11 cellular contexts compared by ENCODE assay signal in the genomic region with DNA sequence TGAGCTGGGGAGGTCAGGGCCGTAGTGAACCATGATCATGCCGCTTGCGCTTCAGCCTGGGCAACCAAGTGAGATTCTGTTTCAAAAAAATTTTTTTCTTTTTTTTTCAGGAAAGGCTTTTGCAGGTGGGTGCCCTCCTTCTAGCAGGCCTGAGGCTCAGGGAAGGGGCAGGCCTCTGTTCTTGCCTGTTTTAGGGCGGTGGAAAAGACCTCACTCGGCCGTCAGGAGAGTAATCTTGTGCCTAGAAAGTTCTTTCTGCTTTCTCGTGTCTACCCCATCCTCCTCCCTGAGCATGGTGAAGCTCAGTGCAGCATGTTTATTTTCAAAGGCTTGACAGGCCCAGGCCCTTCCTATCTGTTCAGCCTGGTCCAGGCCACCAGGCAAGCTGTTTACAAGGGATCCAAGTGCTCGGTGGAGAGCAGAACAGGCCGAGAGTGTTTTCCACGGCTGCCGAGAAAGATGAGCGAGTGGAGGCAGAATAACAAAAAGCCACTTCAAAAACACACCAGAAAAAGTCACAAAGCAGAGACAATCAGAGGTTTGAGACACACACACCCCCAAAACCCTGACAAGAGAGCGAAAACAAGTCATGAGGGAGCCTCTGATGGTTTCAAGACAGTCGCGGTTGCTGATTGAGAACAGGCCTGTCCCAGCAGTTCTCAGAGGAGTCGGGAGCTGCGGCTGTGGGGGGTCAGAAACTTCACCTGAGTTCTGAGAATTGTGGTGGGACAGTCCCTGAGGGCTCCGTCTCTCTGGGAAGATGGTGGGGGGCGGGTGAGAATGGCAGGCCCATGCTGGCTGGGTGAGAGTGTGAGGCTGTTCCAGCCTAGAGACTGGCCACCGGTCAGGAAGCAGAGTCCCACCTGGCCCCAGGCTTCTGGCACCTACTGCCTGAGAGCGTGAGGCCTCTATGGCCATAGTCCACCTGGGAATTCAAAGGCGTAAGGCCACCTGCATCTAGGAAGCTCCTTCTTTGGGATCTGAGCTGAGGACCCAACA. TPM values are rescaled to one million over a fixed set of nuclear protein-coding genes. Genes with fewer than 3 reads are reported as not detected.
DNase-seq lines count a peak whose midpoint lies in the region; ATAC-seq and TF ChIP-seq lines count a peak whose summit lies in the region.
"Had no signal": no experiment of that assay in that cellular context is flagged by ENCODE, and none has a peak within 500 bp of the region (broad histone marks: within the 10 kb centered on the region; RNA-seq: fewer than 3 reads in every experiment).

No MANE protein-coding gene starts in this region.

- no peaks in the 10 kb centered on the region for H4K20me1 ChIP-seq in BLaER1 treated with 17β-estradiol and CSF1 and Interleukin-3, amounts not matched to agents 10 nM and 100 nM

- H3K9me3 ChIP-seq in BLaER1 treated with 17β-estradiol and CSF1 and Interleukin-3, amounts not matched to agents 10 nM and 100 nM (replicated peaks in 1 of 11) = no peaks in the 10 kb centered on the region
- H3K9me3 ChIP-seq in sigmoid colon = no peaks in the 10 kb centered on the region

- peaks cover 13% of the 10 kb centered on the region for H3K36me3 Mint-ChIP-seq in T-helper 2 cell treated with Interferon-gamma antibody and Interleukin-4, amounts not matched to agents 5 μg/mL and 100 μg/mL, for 36 hours (ENCODE audit: low read depth)
- H3K36me3 Mint-ChIP-seq in activated naive CD4-positive, alpha-beta T cell treated with anti-CD3 and anti-CD28 coated beads for 36 hours (ENCODE audit: low read depth) = peaks cover 4% of the 10 kb centered on the region
- H3K36me3 Mint-ChIP-seq in progenitor cell of endocrine pancreas (ENCODE audit: insufficient read depth) = no peaks in the 10 kb centered on the region

- CTCF ChIA-PET in activated naive CD4-positive, alpha-beta T cell treated with anti-CD3 and anti-CD28 coated beads for 36 hours (lab: Charles Lee) = interaction anchor here (0.6 to 4.7 kb wide), 9 partner anchors 12 to 1178 kb away, joined by 3 to 90 read pairs (median 6); no protein-coding TSS in a partner anchor

- peak; percentile 82 for DNase-seq in T-helper 2 cell treated with Interferon-gamma antibody and Interleukin-4, amounts not matched to agents 5 μg/mL and 100 μg/mL, for 36 hours (ENCODE audit: low spot score)
- DNase-seq in activated naive CD4-positive, alpha-beta T cell treated with anti-CD3 and anti-CD28 coated beads for 36 hours = peak; percentile 92
- DNase-seq in sigmoid colon = peak; percentile 83
- DNase-seq in progenitor cell of endocrine pancreas (ENCODE audit: low spot score, unreplicated experiment) = no peak
- DNase-seq: HFFc6, NCI-H345 had no signal

- WGBS in sigmoid colon, 2 donors = 72 to 85% methylated on average over 22 of the region's 22 CpGs

- H3K4me2 ChIP-seq in BLaER1 treated with 17β-estradiol and CSF1 and Interleukin-3, amounts not matched to agents 10 nM and 100 nM = peak overlapping the region in 10 of 11 experiments; percentile 1 to 53 (median 34); a peak in 15 of 22 replicates

- H3K27ac Mint-ChIP-seq in T-helper 2 cell treated with Interferon-gamma antibody and Interleukin-4, amounts not matched to agents 5 μg/mL and 100 μg/mL, for 36 hours = peak overlapping the region; percentile 94
- H3K27ac Mint-ChIP-seq in activated naive CD4-positive, alpha-beta T cell treated with anti-CD3 and anti-CD28 coated beads for 36 hours = peak overlapping the region; percentile 98
- no peak overlapping the region for H3K27ac Mint-ChIP-seq in progenitor cell of endocrine pancreas
- H3K27ac Mint-ChIP-seq: HFFc6 had no signal

- H3K4me3 ChIP-seq in BLaER1 treated with 17β-estradiol and CSF1 and Interleukin-3, amounts not matched to agents 10 nM and 100 nM = no peak overlapping the region
- H3K4me3 ChIP-seq in sigmoid colon = no peak overlapping the region

- H3K4me1 ChIP-seq in BLaER1 treated with 17β-estradiol and CSF1 and Interleukin-3, amounts not matched to agents 10 nM and 100 nM = peaks cover 27 to 53% (median 40%) of the 10 kb centered on the region in 10 experiments
- peaks cover 0 to 21% (median 14%) of the 10 kb centered on the region in 4 donors for H3K4me1 ChIP-seq in sigmoid colon

- peak overlapping the region; percentile 58 for H3K4me3 Mint-ChIP-seq in T-helper 2 cell treated with Interferon-gamma antibody and Interleukin-4, amounts not matched to agents 5 μg/mL and 100 μg/mL, for 36 hours
- peak overlapping the region; percentile 64 for H3K4me3 Mint-ChIP-seq in activated naive CD4-positive, alpha-beta T cell treated with anti-CD3 and anti-CD28 coated beads for 36 hours
- H3K4me3 Mint-ChIP-seq in progenitor cell of endocrine pancreas (ENCODE audit: low read depth) = no peak overlapping the region
- H3K4me3 Mint-ChIP-seq: HFFc6 had no signal

- H3K27me3 Mint-ChIP-seq in T-helper 2 cell treated with Interferon-gamma antibody and Interleukin-4, amounts not matched to agents 5 μg/mL and 100 μg/mL, for 36 hours (ENCODE audit: low read depth) = no peaks in the 10 kb centered on the region
- no peaks in the 10 kb centered on the region for H3K27me3 Mint-ChIP-seq in activated naive CD4-positive, alpha-beta T cell treated with anti-CD3 and anti-CD28 coated beads for 36 hours (ENCODE audit: low read depth)
- no peaks in the 10 kb centered on the region for H3K27me3 Mint-ChIP-seq in progenitor cell of endocrine pancreas

- ATAC-seq in GM19328 (IDR thresholded peaks at IDR 0.05; ENCODE audit: unreplicated experiment) = no peak
- ATAC-seq in GM21619 (IDR thresholded peaks at IDR 0.05; ENCODE audit: unreplicated experiment) = no peak
- ATAC-seq in HG03457 (IDR thresholded peaks at IDR 0.05; ENCODE audit: unreplicated experiment) = no peak

- no peak for TF ChIP-seq CTCF in sigmoid colon (IDR thresholded peaks at IDR 0.05)
- no peak for TF ChIP-seq CTCF in progenitor cell of endocrine pancreas (IDR thresholded peaks at IDR 0.05; ENCODE audit: unreplicated experiment)

- peaks cover 85% of the 10 kb centered on the region for H3K4me1 Mint-ChIP-seq in T-helper 2 cell treated with Interferon-gamma antibody and Interleukin-4, amounts not matched to agents 5 μg/mL and 100 μg/mL, for 36 hours (ENCODE audit: low read depth)
- peaks cover 98% of the 10 kb centered on the region for H3K4me1 Mint-ChIP-seq in activated naive CD4-positive, alpha-beta T cell treated with anti-CD3 and anti-CD28 coated beads for 36 hours (ENCODE audit: low read depth)
- peaks cover 8% of the 10 kb centered on the region for H3K4me1 Mint-ChIP-seq in progenitor cell of endocrine pancreas (ENCODE audit: low read depth)

- peak overlapping the region in 3 of 11 experiments; percentile 0 to 44 (median 6); a peak in 2 of 22 replicates for H3K27ac ChIP-seq in BLaER1 treated with 17β-estradiol and CSF1 and Interleukin-3, amounts not matched to agents 10 nM and 100 nM
- H3K27ac ChIP-seq in sigmoid colon = peak overlapping the region in 3 of 4 donors; percentile 70 to 75 (median 75)
- H3K27ac ChIP-seq: VCaP had no signal

- peak in 1 of 4 donors; percentile 32 for TF ChIP-seq EP300 in sigmoid colon (IDR thresholded peaks at IDR 0.05)

- H3K27me3 ChIP-seq in BLaER1 treated with 17β-estradiol and CSF1 and Interleukin-3, amounts not matched to agents 10 nM and 100 nM = no peaks in the 10 kb centered on the region
- no peaks in the 10 kb centered on the region for H3K27me3 ChIP-seq in sigmoid colon

- no peak for TF ChIP-seq POLR2A in sigmoid colon (IDR thresholded peaks at IDR 0.05)

- peak overlapping the region in 5 of 11 experiments; percentile 1 to 45 (median 33); a peak in 4 of 22 replicates for H3K9ac ChIP-seq in BLaER1 treated with 17β-estradiol and CSF1 and Interleukin-3, amounts not matched to agents 10 nM and 100 nM

- intact Hi-C loops in activated naive CD4-positive, alpha-beta T cell treated with anti-CD3 and anti-CD28 coated beads for 36 hours (cut with micrococcal nuclease) = loop anchor here (1.0 to 10.0 kb wide), 3 partner anchors 25 to 498 kb away; partner anchors contain the start of gene NR1D1
- intact Hi-C loops in sigmoid colon (cut with DNase I) = no loop called here

- no peaks in the 10 kb centered on the region for H3K9me3 Mint-ChIP-seq in T-helper 2 cell treated with Interferon-gamma antibody and Interleukin-4, amounts not matched to agents 5 μg/mL and 100 μg/mL, for 36 hours
- H3K9me3 Mint-ChIP-seq in activated naive CD4-positive, alpha-beta T cell treated with anti-CD3 and anti-CD28 coated beads for 36 hours = no peaks in the 10 kb centered on the region
- H3K9me3 Mint-ChIP-seq in progenitor cell of endocrine pancreas (ENCODE audit: low read depth) = no peaks in the 10 kb centered on the region
- H3K9me3 Mint-ChIP-seq: HFFc6 had no signal

- H3K36me3 ChIP-seq in BLaER1 treated with 17β-estradiol and CSF1 and Interleukin-3, amounts not matched to agents 10 nM and 100 nM = no peaks in the 10 kb centered on the region
- no peaks in the 10 kb centered on the region for H3K36me3 ChIP-seq in sigmoid colon

RNA-seq across cellular contexts. Expression of gene CCR7, which starts 37.5 kb away (rescaled TPM):
- total RNA-seq in activated naive CD4-positive, alpha-beta T cell treated with anti-CD3 and anti-CD28 coated beads for 36 hours = 100 to 1,000 TPM; 150 to 156 TPM
- total RNA-seq in sigmoid colon (not detected), progenitor cell of endocrine pancreas (not detected in 2 replicates)
- 10 to 100 TPM in 1 of 3 donors, not detected in 2; 73.5 TPM for polyA plus RNA-seq in sigmoid colon
- total RNA-seq: HFFc6 had no signal

RNA-seq across cellular contexts. Expression of gene SMARCE1, which starts 44.9 kb away (rescaled TPM):
- 100 to 1,000 TPM; 102 to 112 TPM for total RNA-seq in activated naive CD4-positive, alpha-beta T cell treated with anti-CD3 and anti-CD28 coated beads for 36 hours
- total RNA-seq in sigmoid colon (100 to 1,000 TPM in 2 of 4 donors, 10 to 100 TPM in 2; 87.3 to 120 (median 94.4) TPM), progenitor cell of endocrine pancreas (190 and 195 TPM in 2 replicates)
- 10 to 100 TPM; 68.2 to 70.3 (median 70.0) TPM for polyA plus RNA-seq in sigmoid colon

Comparison
In these comparisons a context has a peak if more than half of its experiments do, and no peak if none do; other contexts are left out.
1. RNA of gene CCR7, which starts 37.5 kb away (total RNA-seq): 150 to 156 TPM in activated naive CD4-positive, alpha-beta T cell treated with anti-CD3 and anti-CD28 coated beads for 36 hours; not detected in progenitor cell of endocrine pancreas and not detected in sigmoid colon; every median in the first group is over 100 times any median in the second.